Comparison of ENCODE assay signal across 31 cellular contexts in genomic region chr16:26276289-26276688, GRCh38.
"Had no signal": no experiment of that assay in that cellular context is flagged by ENCODE, and none has a peak within 500 bp of the region (broad histone marks: within the 10 kb centered on the region; RNA-seq: fewer than 3 reads in every experiment).

No MANE protein-coding gene starts in this region.

- ATAC-seq: natural killer cell; psoas muscle; right cardiac atrium; sciatic nerve; stimulated activated memory B cell treated with anti-CD40 and anti-IgM and Interleukin-4, amounts not matched to agents 10 μg/mL and 1 μg/mL and 100 μg/mL, for 72 hours; stimulated activated naive CD8-positive, alpha-beta T cell treated with anti-CD3 and anti-CD28 coated beads, Interleukin-15, amount 100 ng/mL, for 72 hours; stimulated activated naive CD8-positive, alpha-beta T cell treated with anti-CD3 and anti-CD28 coated beads, Interleukin-15, Interleukin-2, amounts not matched to agents 100 U/mL and 50 U/mL, for 24 hours; upper lobe of right lung had no signal

- H3K9ac ChIP-seq: neural progenitor cell, parathyroid adenoma had no signal

- DNase-seq: natural killer cell; occipital lobe; ovary; posterior cingulate gyrus; psoas muscle; right cardiac atrium; spleen; stimulated activated CD4-positive, alpha-beta T cell treated with anti-CD3 and anti-CD28 coated beads, Interleukin-12 subunit alpha, Interleukin-12 subunit beta, amount 100 ng/mL, for 4 hours; stimulated activated CD4-positive, alpha-beta T cell treated with anti-CD3 and anti-CD28 coated beads, Interleukin-1b, Interleukin-23, amount 100 ng/mL, for 48 hours; stimulated activated CD4-positive, alpha-beta T cell treated with anti-CD3 and anti-CD28 coated beads, Interleukin-4, amount 100 ng/mL, for 1 hour; stimulated activated CD4-positive, alpha-beta T cell treated with anti-CD3 and anti-CD28 coated beads, Interleukin-4, amount 100 ng/mL, for 4 hours; stimulated activated CD8-positive, alpha-beta memory T cell treated with anti-CD3 and anti-CD28 coated beads, Interleukin-4, amount 100 ng/mL, for 48 hours; stimulated activated naive CD4-positive, alpha-beta T cell; stimulated activated naive CD8-positive, alpha-beta T cell treated with anti-CD3 and anti-CD28 coated beads, Interleukin-15, amount 100 ng/mL, for 72 hours; stimulated activated naive CD8-positive, alpha-beta T cell treated with anti-CD3 and anti-CD28 coated beads, Interleukin-15, Interleukin-2, amounts not matched to agents 100 U/mL and 50 U/mL, for 24 hours; substantia nigra; testis; tibial artery; transverse colon; upper lobe of right lung; uterus had no signal

- H3K36me3 Mint-ChIP-seq: natural killer cell; stimulated activated memory B cell treated with anti-CD40 and anti-IgM and Interleukin-4, amounts not matched to agents 10 μg/mL and 1 μg/mL and 100 μg/mL, for 72 hours; type B pancreatic cell had no signal

- H3K79me2 ChIP-seq: parathyroid adenoma had no signal

- H3K27me3 Mint-ChIP-seq: stimulated activated memory B cell treated with anti-CD40 and anti-IgM and Interleukin-4, amounts not matched to agents 10 μg/mL and 1 μg/mL and 100 μg/mL, for 72 hours; stimulated activated naive CD8-positive, alpha-beta T cell treated with anti-CD3 and anti-CD28 coated beads, Interleukin-15, amount 100 ng/mL, for 72 hours; type B pancreatic cell had no signal

- H3K4me3 ChIP-seq: neural progenitor cell, ovary, psoas muscle, skin epidermis, smooth muscle cell, spleen, suprapubic skin, testis, tibial artery, transverse colon, upper lobe of right lung, uterus had no signal

- H3K27ac Mint-ChIP-seq: natural killer cell; nephron; neural progenitor cell; progenitor cell of endocrine pancreas; stimulated activated memory B cell treated with anti-CD40 and anti-IgM and Interleukin-4, amounts not matched to agents 10 μg/mL and 1 μg/mL and 100 μg/mL, for 72 hours; type B pancreatic cell had no signal

- H3K36me3 ChIP-seq: neural progenitor cell, ovary, spleen, suprapubic skin, tibial artery, transverse colon, upper lobe of right lung, uterus had no signal

- H3K4me2 ChIP-seq: smooth muscle cell had no signal

- H3K27ac ChIP-seq: neural progenitor cell, ovary, parathyroid adenoma, psoas muscle, skin epidermis, spleen, suprapubic skin, testis, tibial artery, transverse colon, upper lobe of right lung, uterus had no signal

- H3K9me3 Mint-ChIP-seq: natural killer cell; stimulated activated memory B cell treated with anti-CD40 and anti-IgM and Interleukin-4, amounts not matched to agents 10 μg/mL and 1 μg/mL and 100 μg/mL, for 72 hours; type B pancreatic cell had no signal

- H3K4me1 Mint-ChIP-seq: natural killer cell; nephron; stimulated activated memory B cell treated with anti-CD40 and anti-IgM and Interleukin-4, amounts not matched to agents 10 μg/mL and 1 μg/mL and 100 μg/mL, for 72 hours; stimulated activated naive CD8-positive, alpha-beta T cell treated with anti-CD3 and anti-CD28 coated beads, Interleukin-15, amount 100 ng/mL, for 72 hours had no signal

- H3K4me3 Mint-ChIP-seq: natural killer cell; nephron; neural progenitor cell; stimulated activated memory B cell treated with anti-CD40 and anti-IgM and Interleukin-4, amounts not matched to agents 10 μg/mL and 1 μg/mL and 100 μg/mL, for 72 hours; stimulated activated naive CD8-positive, alpha-beta T cell treated with anti-CD3 and anti-CD28 coated beads, Interleukin-15, amount 100 ng/mL, for 72 hours; type B pancreatic cell had no signal

- H3K4me1 ChIP-seq: parathyroid adenoma, psoas muscle, spleen, suprapubic skin, testis, tibial artery, transverse colon, upper lobe of right lung, uterus had no signal

- H3K9me3 ChIP-seq: ovary, testis, transverse colon, upper lobe of right lung, uterus had no signal

- H3K27me3 ChIP-seq: neural progenitor cell, ovary, spleen, suprapubic skin, testis, tibial artery, transverse colon, upper lobe of right lung, uterus had no signal
